ENCODE assay signal across 8 cellular contexts in the genomic region with DNA sequence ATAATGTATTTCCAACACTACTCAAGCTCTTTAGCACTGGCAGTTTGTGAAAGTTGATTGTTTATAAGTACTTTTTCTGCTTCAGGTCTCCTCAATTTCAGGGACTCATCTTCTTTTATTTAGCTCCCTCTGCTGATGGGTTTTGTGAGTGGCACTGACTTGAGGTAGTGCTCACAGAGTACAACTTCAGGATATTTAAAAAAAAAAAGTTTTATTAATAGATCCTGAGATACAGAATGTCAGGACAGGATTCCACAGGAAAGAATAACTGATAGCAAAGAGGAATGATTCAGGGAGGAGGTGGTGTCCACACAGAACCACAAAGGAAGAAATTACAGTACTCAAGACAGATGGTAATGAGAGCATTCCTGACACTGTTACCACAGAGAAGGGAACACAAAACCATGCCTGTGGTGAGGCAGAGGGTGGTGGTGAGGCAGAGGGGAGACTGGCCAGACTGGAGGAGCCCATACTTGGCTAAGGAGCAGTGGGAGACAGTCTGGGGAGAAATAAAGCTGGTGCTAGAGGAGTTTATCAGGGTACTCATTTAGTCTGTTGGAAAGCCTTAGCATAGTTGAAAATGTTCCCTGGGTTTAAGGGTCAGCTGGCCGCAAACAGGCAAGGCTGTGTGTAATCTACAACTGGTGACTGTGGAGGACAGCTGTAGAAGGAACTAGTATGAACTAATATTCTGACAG.
A peak's percentile ranks its signal among the peaks of the same experiment; 100 is the strongest.
DNase-seq lines count a peak whose midpoint lies in the region; FAIRE-seq and TF ChIP-seq lines count a peak whose summit lies in the region.

No MANE protein-coding gene starts in this region.

- DNase-seq in stimulated activated CD4-positive, alpha-beta T cell treated with anti-CD3 and anti-CD28 coated beads, Interleukin-15, amount 100 ng/mL, for 24 hours, result peak; percentile 12
- DNase-seq in stimulated activated CD4-positive, alpha-beta T cell treated with anti-CD3 and anti-CD28 coated beads, Interleukin-4, amount 100 ng/mL, for 1 hour, result no peak
- peak; percentile 10 for DNase-seq in HuH-7.5 (ENCODE audit: low spot score)
- DNase-seq in SJCRH30, result peak; percentile 59 to 76
- peak in 1 of 2 experiments; percentile 52 for DNase-seq in H1 (ENCODE audit: low read depth in 1 of 2, low spot score in 2 of 2)
- peak; percentile 91 for DNase-seq in medulla oblongata (ENCODE audit: extremely low spot score)
- DNase-seq in vagina (ENCODE audit: extremely low spot score in 2 of 2), result no peak
- no peak for DNase-seq in T-helper 2 cell treated with Interferon-gamma antibody and Interleukin-4, amounts not matched to agents 5 μg/mL and 100 μg/mL, for 36 hours (ENCODE audit: low spot score)

- H3K79me2 ChIP-seq in H1 (ENCODE audit: control insufficient read depth in 1 of 2, insufficient read depth in 2 of 2, low read length in 2 of 2), result peaks cover 0 to 23% of the 10 kb centered on the region in 2 experiments; a peak in 2 of 4 replicates

- H3K4me3 ChIP-seq in SJCRH30 (no peak overlapping the region), H1 (ENCODE audit: extremely low read depth in 1 of 4, insufficient read depth in 2 of 4, low read depth in 3 of 4, low read length in 4 of 4) (no peak overlapping the region), vagina (no peak overlapping the region)

- no peaks in the 10 kb centered on the region for H3K36me3 ChIP-seq in SJCRH30
- H3K36me3 ChIP-seq in H1 (ENCODE audit: control insufficient read depth in 2 of 4, insufficient read depth in 4 of 4, low read length in 3 of 4), result no peaks in the 10 kb centered on the region
- no peaks in the 10 kb centered on the region for H3K36me3 ChIP-seq in vagina

- no peak overlapping the region for H2BK20ac ChIP-seq in H1 (ENCODE audit: low read length)

- H3K9me3 ChIP-seq in SJCRH30 (replicated peaks) (no peaks in the 10 kb centered on the region), H1 (ENCODE audit: insufficient read depth in 2 of 2, low read depth in 1 of 2, low read length in 1 of 2) (no peaks in the 10 kb centered on the region), vagina (no peaks in the 10 kb centered on the region)

- TF ChIP-seq EP300 in H1 (IDR thresholded peaks at IDR 0.05; ENCODE audit: borderline replicate concordance in 1 of 2, low read depth in 2 of 2, low read length in 2 of 2), result no peak

- intact Hi-C loops in vagina (cut with DNase I), result no loop called here

- H3K23ac ChIP-seq in H1 (ENCODE audit: insufficient read length), result no peak overlapping the region

- FAIRE-seq in H1 (lab: Jason Lieb, UNC), result no peak

- no peak overlapping the region for H2BK5ac ChIP-seq in H1 (ENCODE audit: low read depth, low read length)

- peak overlapping the region in 1 of 4 experiments; percentile 10; a peak in 1 of 7 replicates for H3K9ac ChIP-seq in H1 (replicated peaks in 1 of 4; ENCODE audit: extremely low read depth in 1 of 4, low read depth in 3 of 4, low read length in 3 of 4)

- H3K18ac ChIP-seq in H1 (ENCODE audit: extremely low read depth, low read length), result no peak overlapping the region

- H4K91ac ChIP-seq in H1 (replicated peaks; ENCODE audit: insufficient read length, low read length), result no peak overlapping the region

- H3K4me2 ChIP-seq in H1 (ENCODE audit: insufficient read depth in 1 of 2, low read depth in 2 of 2, low read length in 2 of 2), result no peak overlapping the region

- CTCF ChIA-PET in H1 (lab: Charles Lee; ENCODE audit: partially characterized antibody), result interaction anchor here (0.6 to 10.2 kb wide), 18 partner anchors 8 to 112 kb away, joined by 3 to 147 read pairs (median 6); no protein-coding TSS in a partner anchor

- H3K4me1 ChIP-seq in SJCRH30 (peaks cover 18% of the 10 kb centered on the region), H1 (replicated peaks in 1 of 4; ENCODE audit: control insufficient read depth in 3 of 4, insufficient read depth in 4 of 4, low read length in 3 of 4) (peaks cover 2 to 4% (median 3%) of the 10 kb centered on the region in 4 experiments; a peak in 4 of 7 replicates), vagina (peaks cover 20% of the 10 kb centered on the region)

- H3K27ac ChIP-seq in SJCRH30 (peak overlapping the region; percentile 59), H1 (ENCODE audit: low read depth, low read length) (no peak overlapping the region), vagina (peak overlapping the region; percentile 45)

- no peak for TF ChIP-seq POLR2A in H1 (IDR thresholded peaks at IDR 0.05; ENCODE audit: control extremely low read depth in 1 of 2, low read depth in 2 of 2, low read length in 2 of 2)
- TF ChIP-seq POLR2A in vagina (IDR thresholded peaks at IDR 0.05), result no peak

- H3K4ac ChIP-seq in H1 (replicated peaks; ENCODE audit: insufficient read length, low read depth, low read length), result no peak overlapping the region

- H4K8ac ChIP-seq in H1 (ENCODE audit: extremely low read depth, insufficient read depth, low read length), result no peak overlapping the region

- peaks cover 0 to 2% of the 10 kb centered on the region in 2 experiments for H4K20me1 ChIP-seq in H1 (replicated peaks in 1 of 2; ENCODE audit: control insufficient read depth in 1 of 2, insufficient read depth in 2 of 2, low read length in 2 of 2)

- no peak overlapping the region; the same call in 1 of the 2 replicates for H2BK12ac ChIP-seq in H1 (ENCODE audit: low read depth, low read length)

- no peak overlapping the region for H2BK15ac ChIP-seq in H1 (ENCODE audit: low read length)

- no peak overlapping the region for H3K27ac Mint-ChIP-seq in T-helper 2 cell treated with Interferon-gamma antibody and Interleukin-4, amounts not matched to agents 5 μg/mL and 100 μg/mL, for 36 hours

- H3K4me1 Mint-ChIP-seq in T-helper 2 cell treated with Interferon-gamma antibody and Interleukin-4, amounts not matched to agents 5 μg/mL and 100 μg/mL, for 36 hours (ENCODE audit: low read depth), result no peaks in the 10 kb centered on the region

- H4K5ac ChIP-seq in H1 (ENCODE audit: insufficient read length, low read depth, low read length), result no peak overlapping the region

- TF ChIP-seq CTCF in H1 (IDR thresholded peaks at IDR 0.05; ENCODE audit: control extremely low read depth in 1 of 3, insufficient read depth in 1 of 3, low read depth in 1 of 3, low read length in 3 of 3) (peak in 2 of 3 experiments; percentile 49 to 51; a peak in 2 of 4 replicates), vagina (IDR thresholded peaks at IDR 0.05) (peak; percentile 31 to 59 (median 41))

- no peaks in the 10 kb centered on the region for H3K27me3 Mint-ChIP-seq in T-helper 2 cell treated with Interferon-gamma antibody and Interleukin-4, amounts not matched to agents 5 μg/mL and 100 μg/mL, for 36 hours (ENCODE audit: low read depth)

- 81% methylated on average over 1 of the region's 1 CpG; no CpG with 5 or more reads in 1 of the 2 experiments for WGBS in H1 (ENCODE audit: extremely low coverage in 1 of 2, insufficient coverage in 1 of 2, insufficient read length in 1 of 2, insufficient replicate concordance in 2 of 2, low coverage in 1 of 2, low lambda C conversion rate in 2 of 2, missing lambda C conversion rate in 1 of 2), 2 experiments

- H3K4me3 Mint-ChIP-seq in T-helper 2 cell treated with Interferon-gamma antibody and Interleukin-4, amounts not matched to agents 5 μg/mL and 100 μg/mL, for 36 hours, result no peak overlapping the region

- H2AK5ac ChIP-seq in H1 (ENCODE audit: low read depth, low read length), result no peak overlapping the region

- H2AFZ ChIP-seq in H1 (ENCODE audit: low read length), result no peak overlapping the region

- H3K79me1 ChIP-seq in H1 (ENCODE audit: low read depth, low read length), result no peaks in the 10 kb centered on the region

- no peaks in the 10 kb centered on the region for H3K36me3 Mint-ChIP-seq in T-helper 2 cell treated with Interferon-gamma antibody and Interleukin-4, amounts not matched to agents 5 μg/mL and 100 μg/mL, for 36 hours (ENCODE audit: low read depth)

- H3K27me3 ChIP-seq in SJCRH30, result no peaks in the 10 kb centered on the region
- no peaks in the 10 kb centered on the region for H3K27me3 ChIP-seq in H1 (replicated peaks in 1 of 4; ENCODE audit: control insufficient read depth in 3 of 4, extremely low read depth in 1 of 4, insufficient read depth in 3 of 4, low read length in 3 of 4)
- no peaks in the 10 kb centered on the region for H3K27me3 ChIP-seq in vagina

- no peak overlapping the region for H2BK120ac ChIP-seq in H1 (replicated peaks; ENCODE audit: low read depth, low read length)

- POLR2A ChIA-PET in H1 (lab: Charles Lee; ENCODE audit: partially characterized antibody), result interaction anchor here (0.5 to 1.5 kb wide), 6 partner anchors 8 to 106 kb away, joined by 3 to 8 read pairs (median 3); no protein-coding TSS in a partner anchor

- H3K9me3 Mint-ChIP-seq in T-helper 2 cell treated with Interferon-gamma antibody and Interleukin-4, amounts not matched to agents 5 μg/mL and 100 μg/mL, for 36 hours, result no peaks in the 10 kb centered on the region

- H3K14ac ChIP-seq in H1 (ENCODE audit: insufficient read length), result no peak overlapping the region

- no peak overlapping the region for H3K56ac ChIP-seq in H1 (replicated peaks; ENCODE audit: insufficient read length, low read depth, low read length)

- peak; percentile 55 to 72 for TF ChIP-seq RAD21 in H1 (IDR thresholded peaks at IDR 0.05 in 1 of 2, conservative IDR thresholded peaks at IDR 0.05 in 1 of 2; ENCODE audit: low read depth in 2 of 2, low read length in 2 of 2)

- no peaks in the 10 kb centered on the region; the same call in 1 of the 2 replicates for H3K23me2 ChIP-seq in H1 (ENCODE audit: low read depth, low read length)

TF ChIP-seq in H1, 55 proteins besides CTCF, POLR2A, EP300 and RAD21 (continues in another document):
- TF ChIP-seq EZH2 (IDR thresholded peaks at IDR 0.05; ENCODE audit: low read depth, low read length, severe bottlenecking) (no peak), JUN (IDR thresholded peaks at IDR 0.05; ENCODE audit: low read depth, low read length) (no peak), TAF7 (optimal IDR thresholded peaks at IDR 0.05; ENCODE audit: borderline replicate concordance, low read depth, low read length) (no peak), HDAC2 (IDR thresholded peaks at IDR 0.05; ENCODE audit: borderline replicate concordance in 1 of 2, low read depth in 2 of 2, low read length in 2 of 2) (0 out of 4 replicates have a peak, but pooled peaks of 1 of the 2 experiments have one; percentile 34)
- TF ChIP-seq, protein P1, sequence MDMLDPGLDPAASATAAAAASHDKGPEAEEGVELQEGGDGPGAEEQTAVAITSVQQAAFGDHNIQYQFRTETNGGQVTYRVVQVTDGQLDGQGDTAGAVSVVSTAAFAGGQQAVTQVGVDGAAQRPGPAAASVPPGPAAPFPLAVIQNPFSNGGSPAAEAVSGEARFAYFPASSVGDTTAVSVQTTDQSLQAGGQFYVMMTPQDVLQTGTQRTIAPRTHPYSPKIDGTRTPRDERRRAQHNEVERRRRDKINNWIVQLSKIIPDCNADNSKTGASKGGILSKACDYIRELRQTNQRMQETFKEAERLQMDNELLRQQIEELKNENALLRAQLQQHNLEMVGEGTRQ (IDR thresholded peaks at IDR 0.05; ENCODE audit: low read length), result no peak
- TF ChIP-seq, protein P2, sequence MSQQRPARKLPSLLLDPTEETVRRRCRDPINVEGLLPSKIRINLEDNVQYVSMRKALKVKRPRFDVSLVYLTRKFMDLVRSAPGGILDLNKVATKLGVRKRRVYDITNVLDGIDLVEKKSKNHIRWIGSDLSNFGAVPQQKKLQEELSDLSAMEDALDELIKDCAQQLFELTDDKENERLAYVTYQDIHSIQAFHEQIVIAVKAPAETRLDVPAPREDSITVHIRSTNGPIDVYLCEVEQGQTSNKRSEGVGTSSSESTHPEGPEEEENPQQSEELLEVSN (IDR thresholded peaks at IDR 0.05), result no peak

Comparison
In these comparisons a context has a peak if more than half of its experiments do, and no peak if none do; other contexts are left out.
1. DNase-seq: peak in stimulated activated CD4-positive, alpha-beta T cell treated with anti-CD3 and anti-CD28 coated beads, Interleukin-15, amount 100 ng/mL, for 24 hours (single experiment), HuH-7.5 (single experiment), SJCRH30 (2 of 2) and medulla oblongata (single experiment); none in stimulated activated CD4-positive, alpha-beta T cell treated with anti-CD3 and anti-CD28 coated beads, Interleukin-4, amount 100 ng/mL, for 1 hour (single experiment), vagina (0 of 2) and T-helper 2 cell treated with Interferon-gamma antibody and Interleukin-4, amounts not matched to agents 5 μg/mL and 100 μg/mL, for 36 hours (single experiment).